In the genomic region with DNA sequence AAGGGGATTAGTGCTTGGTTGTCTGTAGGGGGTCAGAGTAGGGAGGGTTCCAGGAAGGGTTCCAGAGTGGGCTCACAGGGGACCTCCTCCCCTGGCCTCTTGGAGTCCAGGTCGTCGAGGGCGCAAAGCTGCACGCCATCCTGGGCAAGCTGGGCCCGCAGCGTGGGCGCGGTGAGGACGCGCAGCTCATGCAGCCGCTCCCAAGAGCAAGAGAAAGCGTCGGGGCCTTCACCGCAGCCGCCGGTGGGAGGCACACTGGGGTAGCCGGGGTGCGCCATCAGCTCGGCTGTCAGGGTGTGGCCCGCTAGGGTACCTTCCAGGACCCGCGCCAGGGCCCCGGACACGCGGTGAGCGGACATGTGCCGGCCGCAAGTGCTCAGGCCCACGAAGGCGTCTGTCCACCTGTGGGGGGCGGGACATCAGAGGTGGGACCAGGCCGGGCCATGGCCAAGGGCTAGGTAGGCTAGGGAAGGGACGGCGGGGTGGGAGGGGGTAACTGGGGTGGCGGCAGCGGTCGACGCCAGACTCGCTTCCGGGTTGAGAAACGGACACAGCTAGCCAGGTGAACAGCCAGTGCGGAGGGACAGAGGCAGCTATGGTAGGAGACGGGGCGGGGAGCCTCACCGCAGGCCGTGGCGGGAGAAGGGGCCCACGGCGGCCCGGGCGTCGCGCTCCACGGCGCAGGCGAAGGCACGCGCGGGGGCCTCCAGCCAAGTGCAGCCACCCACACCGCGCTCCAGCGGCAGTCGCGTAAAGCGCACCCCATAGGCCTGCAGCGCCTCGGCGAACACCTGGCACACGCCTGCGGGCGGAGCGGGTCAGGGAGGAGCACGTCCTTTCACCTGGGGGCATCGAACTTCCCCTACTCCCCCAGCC, we compare ENCODE assay signal across 8 cellular contexts. TPM values are rescaled to one million over a fixed set of nuclear protein-coding genes. Genes with fewer than 3 reads are reported as not detected.
DNase-seq lines count a peak whose midpoint lies in the region; ATAC-seq, FAIRE-seq and TF ChIP-seq lines count a peak whose summit lies in the region.

No MANE protein-coding gene starts in this region.

- peak overlapping the region; percentile 63 to 95 (median 86) for H3K27ac Mint-ChIP-seq in CD14-positive monocyte

- H3K4me3 ChIP-seq in bronchial epithelial cell (ENCODE audit: low read depth, low read length) (peak overlapping the region; percentile 97), mucosa of descending colon (no peak overlapping the region)

- peaks cover 11% of the 10 kb centered on the region for H3K36me3 ChIP-seq in bronchial epithelial cell (ENCODE audit: control insufficient read depth, insufficient read depth, low read length)
- no peaks in the 10 kb centered on the region for H3K36me3 ChIP-seq in mucosa of descending colon (ENCODE audit: low read depth)

- H3K4me1 Mint-ChIP-seq in CD14-positive monocyte: peaks cover 38% of the 10 kb centered on the region

- peaks cover 8% of the 10 kb centered on the region for H3K4me1 ChIP-seq in mucosa of descending colon (ENCODE audit: low read depth)

- DNase-seq in CD14-positive monocyte (ENCODE audit: low spot score): no peak
- no peak for DNase-seq in bronchial epithelial cell (ENCODE audit: low read depth)
- peak; percentile 26 to 77 (median 53) for DNase-seq in mucosa of descending colon
- DNase-seq in central memory CD4-positive, alpha-beta T cell: no peak
- DNase-seq in GM20000 (ENCODE audit: low spot score): no peak
- no peak for DNase-seq in AG08396 (ENCODE audit: low spot score)

- FAIRE-seq in bronchial epithelial cell (lab: Jason Lieb, UNC): no peak

- no peaks in the 10 kb centered on the region for H3K9me3 ChIP-seq in mucosa of descending colon

- peak overlapping the region; percentile 86 for H3K4me3 Mint-ChIP-seq in CD14-positive monocyte

- TF ChIP-seq CTCF in CD14-positive monocyte (IDR thresholded peaks at IDR 0.05): no peak
- TF ChIP-seq CTCF in bronchial epithelial cell (IDR thresholded peaks at IDR 0.05; ENCODE audit: insufficient read depth, low read length, severe bottlenecking): no peak
- no peak for TF ChIP-seq CTCF in mucosa of descending colon (IDR thresholded peaks at IDR 0.05)
- no peak for TF ChIP-seq CTCF in GM20000 (IDR thresholded peaks at IDR 0.05; ENCODE audit: extremely low read depth, missing control alignments)

- H3K36me3 Mint-ChIP-seq in CD14-positive monocyte: peaks cover 8 to 30% of the 10 kb centered on the region in 2 donors

- intact Hi-C loops in CD14-positive monocyte (cut with micrococcal nuclease): no loop called here
- intact Hi-C loops in mucosa of descending colon (cut with DNase I, micrococcal nuclease): no loop called here

- ATAC-seq in HG03565 (IDR thresholded peaks at IDR 0.05; ENCODE audit: unreplicated experiment) (peak; percentile 2), mucosa of descending colon (no peak), HG02678 (IDR thresholded peaks at IDR 0.05; ENCODE audit: unreplicated experiment) (no peak)

- peaks cover 0 to 1% (median 0%) of the 10 kb centered on the region in 3 donors for H3K27me3 Mint-ChIP-seq in CD14-positive monocyte (ENCODE audit: low read depth in 3 of 3)

- peaks cover 0 to 8% (median 3%) of the 10 kb centered on the region in 7 donors for H3K9me3 Mint-ChIP-seq in CD14-positive monocyte

- no peaks in the 10 kb centered on the region for H3K27me3 ChIP-seq in bronchial epithelial cell (ENCODE audit: control insufficient read depth, insufficient read depth, low read length)

RNA-seq across cellular contexts. Expression of a gene that starts 1.2 kb away (rescaled TPM):
- 10 to 100 TPM; 26.5 to 32.9 TPM for polyA plus RNA-seq in CD14-positive monocyte
- total RNA-seq in bronchial epithelial cell (43.4 and 67.9 TPM in 2 replicates), mucosa of descending colon (10 to 100 TPM; 12.5 to 26.5 (median 21.7) TPM)

RNA-seq across cellular contexts. Expression of a gene that starts 3.9 kb away (rescaled TPM):
- not detected for polyA plus RNA-seq in CD14-positive monocyte
- total RNA-seq in bronchial epithelial cell (not detected in 2 replicates), mucosa of descending colon (under 1 TPM; 0.22 to 0.89 (median 0.26) TPM)

RNA-seq across cellular contexts. Expression of a gene that starts 13.5 kb away (rescaled TPM):
- polyA plus RNA-seq in CD14-positive monocyte: 10 to 100 TPM; 44.7 to 46.2 TPM
- 33.0 and 67.9 TPM in 2 replicates for total RNA-seq in bronchial epithelial cell
- 10 to 100 TPM; 25.8 to 48.8 (median 28.0) TPM for total RNA-seq in mucosa of descending colon

RNA-seq across cellular contexts. Expression of a gene that starts 37.2 kb away (rescaled TPM):
- 10 to 100 TPM in 1 of 2 donors, 1 to 10 TPM in 1; 8.9 to 16.8 TPM for polyA plus RNA-seq in CD14-positive monocyte
- total RNA-seq in bronchial epithelial cell (30.0 and 32.6 TPM in 2 replicates), mucosa of descending colon (10 to 100 TPM; 42.5 to 68.3 (median 61.6) TPM)

Comparison
In these comparisons a context has a peak if more than half of its experiments do, and no peak if none do; other contexts are left out.
1. DNase-seq: peak in mucosa of descending colon (3 of 3); none in CD14-positive monocyte (single experiment), bronchial epithelial cell (single experiment), central memory CD4-positive, alpha-beta T cell (single experiment), GM20000 (single experiment) and AG08396 (single experiment).